ENCODE assay signal across 29 cellular contexts in genomic region chr19:30455881-30456280, GRCh38.
DNase-seq lines count a peak whose midpoint lies in the region; ATAC-seq, FAIRE-seq and TF ChIP-seq lines count a peak whose summit lies in the region.
"Had no signal": no experiment of that assay in that cellular context is flagged by ENCODE, and none has a peak within 500 bp of the region (broad histone marks: within the 10 kb centered on the region; RNA-seq: fewer than 3 reads in every experiment).

No MANE protein-coding gene starts in this region.

- peaks cover 0 to 33% of the 10 kb centered on the region in 2 experiments; a peak in 3 of 5 replicates for H3K27me3 ChIP-seq in K562 (ENCODE audit: control insufficient read depth in 2 of 2, insufficient read depth in 2 of 2, low read length in 2 of 2)
- H3K27me3 ChIP-seq: BE2C; BLaER1; BLaER1 treated with 17β-estradiol and CSF1 and Interleukin-3, amounts not matched to agents 10 nM and 100 nM had no signal

- H3K79me2 ChIP-seq in K562 (ENCODE audit: control insufficient read depth, insufficient read depth, low read length): no peaks in the 10 kb centered on the region

- TF ChIP-seq CTCF in K562 (IDR thresholded peaks at IDR 0.05 in 2 of 3, conservative IDR thresholded peaks at IDR 0.05 in 1 of 3; ENCODE audit: insufficient read depth in 2 of 3, low read depth in 1 of 3, low read length in 3 of 3): no peak

- in situ Hi-C loops in K562 (cut with MboI): no loop called here

- WGBS in K562 (ENCODE audit: insufficient coverage, low coverage, missing lambda C conversion rate): 0% methylated on average over 1 of the region's 1 CpG

- TF ChIP-seq EP300 in K562 (IDR thresholded peaks at IDR 0.05; ENCODE audit: low read length): no peak

- H3K4me1 ChIP-seq in K562 (replicated peaks in 1 of 2; ENCODE audit: control insufficient read depth in 2 of 2, insufficient read depth in 2 of 2, low read length in 2 of 2): no peaks in the 10 kb centered on the region; a peak in 1 of 5 replicates
- H3K4me1 ChIP-seq: A549, BE2C, Caco-2 had no signal

- no TSS peak for BruUV-seq in K562 (replicated peaks; lab: Mats Ljungman, UMichigan)

- DNase-seq in K562 (ENCODE audit: extremely low read depth in 1 of 4, low spot score in 3 of 4) (no peak), NOMO-1 treated with DMSO at 0.1 percent for 48 hours (lab: John Stamatoyannopoulos, UW; ENCODE audit: unreplicated experiment) (no peak)
- DNase-seq: 8988T; ACHN; AML-193; BE2C; C1 segment of cervical spinal cord; Caco-2; Calu3; CD4-positive, alpha-beta memory T cell; CD4-positive, alpha-beta T cell; CD4-positive, CD25-positive, alpha-beta regulatory T cell; CD8-positive, alpha-beta memory T cell; CD8-positive, alpha-beta T cell; COR-L47; DMS 273 treated with DMSO at 0.1 percent for 48 hours; DMS153; DMS53; DMS79; DMS79 treated with DMSO at 0.1 percent for 48 hours; DND-41; EL had no signal

- no peaks in the 10 kb centered on the region for H3K36me3 ChIP-seq in K562 (ENCODE audit: control insufficient read depth, insufficient read depth, low read length)
- H3K36me3 ChIP-seq: BE2C; BLaER1; BLaER1 treated with 17β-estradiol and CSF1 and Interleukin-3, amounts not matched to agents 10 nM and 100 nM had no signal

- no peaks in the 10 kb centered on the region; the same call in 1 of the 2 replicates for H4K20me1 ChIP-seq in K562 (replicated peaks; ENCODE audit: control insufficient read depth, insufficient read depth, low read length)
- H4K20me1 ChIP-seq: BLaER1; BLaER1 treated with 17β-estradiol and CSF1 and Interleukin-3, amounts not matched to agents 10 nM and 100 nM had no signal

- no peak overlapping the region for H2AFZ ChIP-seq in K562 (ENCODE audit: low read depth, low read length)

- no peak for FAIRE-seq in K562 (lab: Jason Lieb, UNC)
- FAIRE-seq: A204.1, D721Med had no signal

- no peak overlapping the region for H3K4me3 ChIP-seq in K562
- H3K4me3 ChIP-seq: A549; BLaER1; BLaER1 treated with 17β-estradiol and CSF1 and Interleukin-3, amounts not matched to agents 10 nM and 100 nM had no signal

- H3K9ac ChIP-seq in K562 (ENCODE audit: insufficient read depth in 1 of 2, low read depth in 2 of 2, low read length in 2 of 2): no peak overlapping the region
- H3K9ac ChIP-seq: BLaER1; BLaER1 treated with 17β-estradiol and CSF1 and Interleukin-3, amounts not matched to agents 10 nM and 100 nM had no signal

- POLR2A ChIA-PET in K562 (lab: Yijun Ruan, JAX): no interaction called here

- no peaks in the 10 kb centered on the region for H3K9me1 ChIP-seq in K562 (ENCODE audit: control insufficient read depth, insufficient read depth, low read length)

- no peak for ATAC-seq in K562
- ATAC-seq: A549; CD8-positive, alpha-beta T cell had no signal

- CTCF ChIA-PET in K562 (lab: Yijun Ruan, JAX; ENCODE audit: low intra/inter-chr PET ratio): no interaction called here

- no peaks in the 10 kb centered on the region for H3K9me3 ChIP-seq in K562 (replicated peaks; ENCODE audit: control insufficient read depth, insufficient read depth, low read depth, low read length)
- H3K9me3 ChIP-seq: BE2C, BLaER1, Caco-2 had no signal

- no peak overlapping the region for H3K4me2 ChIP-seq in K562 (ENCODE audit: insufficient read depth, low read length)
- H3K4me2 ChIP-seq: A549; BLaER1; BLaER1 treated with 17β-estradiol and CSF1 and Interleukin-3, amounts not matched to agents 10 nM and 100 nM had no signal

- H3K27ac ChIP-seq in K562 (ENCODE audit: extremely low read depth, low read depth, low read length): no peak overlapping the region
- H3K27ac ChIP-seq: 22Rv1; A549; BLaER1; BLaER1 treated with 17β-estradiol and CSF1 and Interleukin-3, amounts not matched to agents 10 nM and 100 nM; C4-2B had no signal

- intact Hi-C loops in K562 (cut with micrococcal nuclease): no loop called here

- TF ChIP-seq POLR2A in K562 (conservative IDR thresholded peaks at IDR 0.05): no peak

- TF ChIP-seq RAD21 in K562 (CRISPR knock-in tag; conservative IDR thresholded peaks at IDR 0.05 in 1 of 2, IDR thresholded peaks at IDR 0.05 in 1 of 2): no peak

TF ChIP-seq in K562, 482 proteins besides CTCF, POLR2A, EP300 and RAD21:
- TF ChIP-seq NFIC (IDR thresholded peaks at IDR 0.05) (peak; percentile 47), ZBTB40 (IDR thresholded peaks at IDR 0.05) (peak; percentile 87), ZBTB40 (CRISPR knock-in tag; IDR thresholded peaks at IDR 0.05) (peak; percentile 63; the same call in 1 of the 2 replicates), PTBP1 (IDR thresholded peaks at IDR 0.05; ENCODE audit: low read depth, low read length) (no peak), FOXK2 (conservative IDR thresholded peaks at IDR 0.05 in 1 of 2, IDR thresholded peaks at IDR 0.05 in 1 of 2; ENCODE audit: low read depth in 2 of 2) (no peak), ZNF561 (CRISPR knock-in tag; conservative IDR thresholded peaks at IDR 0.05) (no peak), NFE2 (IDR thresholded peaks at IDR 0.05; ENCODE audit: low read depth) (no peak), ZFP91 (CRISPR knock-in tag; IDR thresholded peaks at IDR 0.05) (no peak), HOXB6 (CRISPR knock-in tag; IDR thresholded peaks at IDR 0.05; ENCODE audit: borderline replicate concordance) (no peak)
